20 cellular contexts compared by ENCODE assay signal in the genomic region with DNA sequence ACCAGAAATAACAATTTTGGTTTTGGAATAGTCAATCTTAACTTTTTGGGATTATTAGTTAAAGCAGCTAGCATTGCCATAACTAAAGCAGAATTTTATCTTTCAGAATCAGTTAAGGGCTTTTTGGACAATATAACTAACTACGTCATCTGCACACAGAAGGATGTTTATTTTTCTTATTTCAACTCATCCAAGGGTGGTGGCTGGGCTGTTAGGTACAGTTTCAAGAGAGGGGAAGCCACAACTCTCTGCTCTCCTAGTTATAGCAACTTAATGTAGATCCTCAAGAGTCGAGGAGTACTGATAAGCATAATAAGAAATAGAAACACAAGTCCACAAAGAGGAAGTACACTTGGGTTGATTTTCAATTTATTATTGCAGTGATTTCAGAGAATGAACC.
DNase-seq lines count a peak whose midpoint lies in the region; ATAC-seq and TF ChIP-seq lines count a peak whose summit lies in the region.
"Had no signal": no experiment of that assay in that cellular context is flagged by ENCODE, and none has a peak within 500 bp of the region (broad histone marks: within the 10 kb centered on the region; RNA-seq: fewer than 3 reads in every experiment).

No MANE protein-coding gene starts in this region.

- H3K9me2 ChIP-seq in Karpas-422 (replicated peaks; ENCODE audit: insufficient read depth, low read length) = no peaks in the 10 kb centered on the region

- H3K4me1 ChIP-seq in CD4-positive, alpha-beta memory T cell (ENCODE audit: insufficient read depth, low read length) = peaks cover 9% of the 10 kb centered on the region
- H3K4me1 ChIP-seq in Karpas-422 (ENCODE audit: low read length) = no peaks in the 10 kb centered on the region

- DNase-seq in CD4-positive, alpha-beta memory T cell = peak in 1 of 5 donors; percentile 28
- DNase-seq in H4 (ENCODE audit: low spot score) (peak; percentile 82), hepatic stellate cell (ENCODE audit: low spot score) (peak; percentile 16), GM13976 (ENCODE audit: low spot score) (no peak), Karpas-422 (no peak)
- DNase-seq: activated CD4-positive, alpha-beta T cell treated with anti-CD3 and anti-CD28 coated beads for 1 hour; activated naive CD8-positive, alpha-beta T cell treated with anti-CD3 and anti-CD28 coated beads, Interleukin-2, amount 10 ng/mL, durations not matched to agents 7 days and 5 days; H9; heart left ventricle; islet precursor cell; NCI-H187 treated with DMSO at 0.1 percent for 48 hours; Right ventricle myocardium superior; spleen; tibial artery had no signal

- intact Hi-C loops in CD4-positive, alpha-beta memory T cell (cut with micrococcal nuclease) = no loop called here

- no peak overlapping the region for H2AFZ ChIP-seq in Karpas-422 (ENCODE audit: low read length)
- H2AFZ ChIP-seq: neural progenitor cell had no signal

- TF ChIP-seq CTCF in WI38 (IDR thresholded peaks at IDR 0.05; ENCODE audit: low read depth, low read length) = no peak
- TF ChIP-seq CTCF in GM13976 (IDR thresholded peaks at IDR 0.05; ENCODE audit: borderline replicate concordance, control extremely low read depth, extremely low read depth, insufficient read depth, missing control alignments) = no peak

- no peak overlapping the region for H3K27ac ChIP-seq in CD4-positive, alpha-beta memory T cell (ENCODE audit: low read depth, low read length)
- no peak overlapping the region for H3K27ac ChIP-seq in Karpas-422 (ENCODE audit: low read length)
- H3K27ac ChIP-seq: neural progenitor cell, tibial artery had no signal

- no peaks in the 10 kb centered on the region for H3K9me3 ChIP-seq in CD4-positive, alpha-beta memory T cell (ENCODE audit: control insufficient read depth in 1 of 2, low read length in 2 of 2)
- H3K9me3 ChIP-seq in Karpas-422 (ENCODE audit: low read length) = no peaks in the 10 kb centered on the region
- H3K9me3 ChIP-seq: heart left ventricle, spleen, tibial artery had no signal

- H3K4me3 ChIP-seq in CD4-positive, alpha-beta memory T cell (ENCODE audit: low read length in 2 of 2) = no peak overlapping the region
- H3K4me3 ChIP-seq in WI38 (ENCODE audit: low read depth, low read length) (peak overlapping the region; percentile 23), Karpas-422 (ENCODE audit: low read length) (no peak overlapping the region)
- H3K4me3 ChIP-seq: neural progenitor cell, tibial artery had no signal

- no peaks in the 10 kb centered on the region for H3K36me3 ChIP-seq in CD4-positive, alpha-beta memory T cell (ENCODE audit: insufficient read depth, low read length)
- no peaks in the 10 kb centered on the region for H3K36me3 ChIP-seq in Karpas-422 (ENCODE audit: insufficient read depth, low read length)
- H3K36me3 ChIP-seq: heart left ventricle, neural progenitor cell, spleen, tibial artery had no signal

- in situ Hi-C loops in GM13976 (cut with MboI; ENCODE audit: low sequenced_read_pairs, unreplicated experiment) = no loop called here

- H3K36me3 Mint-ChIP-seq in CD4-positive, alpha-beta memory T cell = no peaks in the 10 kb centered on the region
- H3K36me3 Mint-ChIP-seq: activated naive CD8-positive, alpha-beta T cell treated with anti-CD3 and anti-CD28 coated beads, Interleukin-2, amount 10 ng/mL, durations not matched to agents 7 days and 5 days; neural progenitor cell; stimulated activated effector memory CD8-positive, alpha-beta T cell treated with anti-CD3 and anti-CD28 coated beads, Interleukin-12 subunit alpha, Interleukin-12 subunit beta, amount 100 ng/mL, for 72 hours had no signal

- H3K4me1 Mint-ChIP-seq in CD4-positive, alpha-beta memory T cell = peaks cover 13 to 24% (median 17%) of the 10 kb centered on the region in 4 donors
- H3K4me1 Mint-ChIP-seq: B cell, H9 had no signal

- H3K27ac Mint-ChIP-seq in CD4-positive, alpha-beta memory T cell = peak overlapping the region in 2 of 7 donors; percentile 34 to 52
- H3K27ac Mint-ChIP-seq: activated naive CD8-positive, alpha-beta T cell treated with anti-CD3 and anti-CD28 coated beads, Interleukin-2, amount 10 ng/mL, durations not matched to agents 7 days and 5 days; B cell; H9; neural progenitor cell; stimulated activated effector memory CD8-positive, alpha-beta T cell treated with anti-CD3 and anti-CD28 coated beads, Interleukin-12 subunit alpha, Interleukin-12 subunit beta, amount 100 ng/mL, for 72 hours had no signal

- H3K27me3 Mint-ChIP-seq in CD4-positive, alpha-beta memory T cell = peaks cover 0 to 4% of the 10 kb centered on the region in 2 donors
- H3K27me3 Mint-ChIP-seq: activated naive CD8-positive, alpha-beta T cell treated with anti-CD3 and anti-CD28 coated beads, Interleukin-2, amount 10 ng/mL, durations not matched to agents 7 days and 5 days had no signal

- no peaks in the 10 kb centered on the region for H3K79me2 ChIP-seq in Karpas-422 (ENCODE audit: low read length)

- POLR2A ChIA-PET in CD4-positive, alpha-beta memory T cell (lab: Charles Lee; ENCODE audit: partially characterized antibody) = no interaction called here

- CTCF ChIA-PET in CD4-positive, alpha-beta memory T cell (lab: Charles Lee; ENCODE audit: partially characterized antibody) = no interaction called here

- no peak for ATAC-seq in HG03097 (IDR thresholded peaks at IDR 0.05; ENCODE audit: low FRiP score, unreplicated experiment)
- ATAC-seq: esophagus mucosa, heart left ventricle had no signal

- H3K9ac ChIP-seq in Karpas-422 (ENCODE audit: low read length) = no peak overlapping the region
- H3K9ac ChIP-seq: neural progenitor cell had no signal

- no peaks in the 10 kb centered on the region for H3K9me3 Mint-ChIP-seq in CD4-positive, alpha-beta memory T cell
- H3K9me3 Mint-ChIP-seq: activated naive CD8-positive, alpha-beta T cell treated with anti-CD3 and anti-CD28 coated beads, Interleukin-2, amount 10 ng/mL, durations not matched to agents 7 days and 5 days; H9; neural progenitor cell; stimulated activated effector memory CD8-positive, alpha-beta T cell treated with anti-CD3 and anti-CD28 coated beads, Interleukin-12 subunit alpha, Interleukin-12 subunit beta, amount 100 ng/mL, for 72 hours had no signal

- no peaks in the 10 kb centered on the region for H3K27me3 ChIP-seq in CD4-positive, alpha-beta memory T cell (ENCODE audit: insufficient read depth, low read length)
- H3K27me3 ChIP-seq in Karpas-422 (ENCODE audit: low read length) = no peaks in the 10 kb centered on the region
- H3K27me3 ChIP-seq: heart left ventricle, neural progenitor cell, spleen had no signal

- peak overlapping the region in 7 of 8 donors; percentile 18 to 78 (median 72) for H3K4me3 Mint-ChIP-seq in CD4-positive, alpha-beta memory T cell
- H3K4me3 Mint-ChIP-seq: activated naive CD8-positive, alpha-beta T cell treated with anti-CD3 and anti-CD28 coated beads, Interleukin-2, amount 10 ng/mL, durations not matched to agents 7 days and 5 days; B cell; H9; neural progenitor cell; stimulated activated effector memory CD8-positive, alpha-beta T cell treated with anti-CD3 and anti-CD28 coated beads, Interleukin-12 subunit alpha, Interleukin-12 subunit beta, amount 100 ng/mL, for 72 hours had no signal

- no peaks in the 10 kb centered on the region for H4K20me1 ChIP-seq in Karpas-422 (ENCODE audit: insufficient read depth, low read depth, low read length)

- H3K4me2 ChIP-seq in Karpas-422 (ENCODE audit: low read depth, low read length, poor library complexity, severe bottlenecking) = no peak overlapping the region
- H3K4me2 ChIP-seq: neural progenitor cell had no signal

Comparison
In these comparisons a context has a peak if more than half of its experiments do, and no peak if none do; other contexts are left out.
1. DNase-seq: peak in H4 (single experiment) and hepatic stellate cell (single experiment); none in GM13976 (single experiment) and Karpas-422 (single experiment).